Comparison of ENCODE assay signal across 20 cellular contexts in genomic region chr1:85934531-85934930, GRCh38.
DNase-seq lines count a peak whose midpoint lies in the region; ATAC-seq and TF ChIP-seq lines count a peak whose summit lies in the region.
"Had no signal": no experiment of that assay in that cellular context is flagged by ENCODE, and none has a peak within 500 bp of the region (broad histone marks: within the 10 kb centered on the region; RNA-seq: fewer than 3 reads in every experiment).

No MANE protein-coding gene starts in this region.

- no peak overlapping the region for H3K9ac ChIP-seq in adipocyte (ENCODE audit: low read length)

- peak; percentile 69 for ATAC-seq in left lobe of liver
- ATAC-seq: CD8-positive, alpha-beta T cell had no signal

- in situ Hi-C loops in G401 (cut with HindIII; ENCODE audit: low sequenced_read_pairs), result no loop called here

- DNase-seq in AG10803 (ENCODE audit: low read depth) (peak; percentile 7), HCEC 1CT (peak; percentile 13), adipocyte (ENCODE audit: low read depth) (peak; percentile 66), left lobe of liver (ENCODE audit: low spot score) (no peak), NCI-H524 treated with DMSO at 0.1 percent for 48 hours (lab: John Stamatoyannopoulos, UW) (no peak), G401 (ENCODE audit: low spot score) (no peak), LoVo (ENCODE audit: low spot score) (no peak)
- DNase-seq: CD8-positive, alpha-beta T cell; DMS 273 treated with DMSO at 0.1 percent for 48 hours; DND-41; GOT3; NCI-H1105; NCI-H1436 treated with DMSO at 0.1 percent for 48 hours; NCI-H2029; NCI-H446 treated with DMSO at 0.1 percent for 48 hours; NCI-H69; Right ventricle myocardium superior; RPMI8226 had no signal

- TF ChIP-seq CTCF in AG10803 (conservative IDR thresholded peaks at IDR 0.05; ENCODE audit: low read length), result no peak

- H3K9me3 ChIP-seq in adipocyte (ENCODE audit: control insufficient read depth, low read length), result no peaks in the 10 kb centered on the region
- H3K9me3 ChIP-seq: HAP-1, SJSA1 had no signal

- H3K36me3 ChIP-seq in adipocyte (ENCODE audit: control insufficient read depth, insufficient read depth, low read length, severe bottlenecking), result no peaks in the 10 kb centered on the region
- H3K36me3 ChIP-seq: HAP-1, SJSA1 had no signal

- H3K4me3 ChIP-seq in AG10803 (ENCODE audit: low read length) (no peak overlapping the region), adipocyte (ENCODE audit: low read length) (no peak overlapping the region)
- H3K4me3 ChIP-seq: HAP-1, SJSA1 had no signal

- H3K27me3 ChIP-seq in adipocyte (replicated peaks; ENCODE audit: control insufficient read depth, insufficient read depth, low read length), result no peaks in the 10 kb centered on the region
- H3K27me3 ChIP-seq: SJSA1 had no signal

- H3K4me1 ChIP-seq in adipocyte (ENCODE audit: control insufficient read depth, insufficient read depth, low read length), result peaks cover 40% of the 10 kb centered on the region
- H3K4me1 ChIP-seq: HAP-1, SJSA1 had no signal

Comparison
In these comparisons a context has a peak if more than half of its experiments do, and no peak if none do; other contexts are left out.
1. DNase-seq: peak in AG10803 (single experiment), HCEC 1CT (single experiment) and adipocyte (single experiment); none in left lobe of liver (single experiment), NCI-H524 treated with DMSO at 0.1 percent for 48 hours (single experiment), G401 (single experiment) and LoVo (single experiment).